9 cellular contexts compared by ENCODE assay signal in genomic region chr12:47223848-47224213, GRCh38.
DNase-seq lines count a peak whose midpoint lies in the region; ATAC-seq and FAIRE-seq lines count a peak whose summit lies in the region.
"Had no signal": no experiment of that assay in that cellular context is flagged by ENCODE, and none has a peak within 500 bp of the region (broad histone marks: within the 10 kb centered on the region; RNA-seq: fewer than 3 reads in every experiment).

No MANE protein-coding gene starts in this region.

- POLR2A ChIA-PET in CD8-positive, alpha-beta memory T cell (lab: Charles Lee), result interaction anchor here (0.5 kb wide), 1 partner anchor 21 kb away, joined by 6 read pairs; no protein-coding TSS in a partner anchor
- POLR2A ChIA-PET in naive thymus-derived CD8-positive, alpha-beta T cell (lab: Charles Lee), result interaction anchor here (0.7 kb wide), 1 partner anchor 83 kb away, joined by 4 read pairs; no protein-coding TSS in a partner anchor

- no peak for ATAC-seq in naive thymus-derived CD8-positive, alpha-beta T cell
- ATAC-seq in GM19455 (IDR thresholded peaks at IDR 0.05; ENCODE audit: unreplicated experiment), result no peak

- H3K9ac ChIP-seq in duodenal mucosa (ENCODE audit: low read depth in 1 of 2, low read length in 2 of 2), result peak overlapping the region in 1 of 2 donors; percentile 24

- H3K4me3 Mint-ChIP-seq in CD8-positive, alpha-beta memory T cell, result peak overlapping the region; percentile 75 to 92 (median 79)
- peak overlapping the region; percentile 75 to 96 (median 88) for H3K4me3 Mint-ChIP-seq in naive thymus-derived CD8-positive, alpha-beta T cell

- peaks cover 9 to 71% (median 33%) of the 10 kb centered on the region in 3 donors for H3K36me3 Mint-ChIP-seq in CD8-positive, alpha-beta memory T cell
- H3K36me3 Mint-ChIP-seq in naive thymus-derived CD8-positive, alpha-beta T cell, result peaks cover 33 to 86% (median 52%) of the 10 kb centered on the region in 3 donors

- DNase-seq in CD8-positive, alpha-beta memory T cell, result no peak
- DNase-seq in NCI-H69 (lab: John Stamatoyannopoulos, UW) (peak; percentile 73), A172 (ENCODE audit: low spot score) (no peak), urothelium cell line (ENCODE audit: low spot score) (no peak), GF-D8 (lab: John Stamatoyannopoulos, UW) (no peak)
- no peak for DNase-seq in naive thymus-derived CD8-positive, alpha-beta T cell
- DNase-seq: nucleus accumbens had no signal

- no peaks in the 10 kb centered on the region for H3K9me3 ChIP-seq in CD8-positive, alpha-beta memory T cell (ENCODE audit: low read length)
- H3K9me3 ChIP-seq in duodenal mucosa (ENCODE audit: control insufficient read depth in 1 of 2, low read length in 2 of 2), result no peaks in the 10 kb centered on the region

- FAIRE-seq in urothelium cell line (lab: Jason Lieb, UNC), result no peak

- H3K27me3 ChIP-seq in CD8-positive, alpha-beta memory T cell (ENCODE audit: insufficient read depth, low read length, poor library complexity, severe bottlenecking), result no peaks in the 10 kb centered on the region
- no peaks in the 10 kb centered on the region for H3K27me3 ChIP-seq in duodenal mucosa (ENCODE audit: control insufficient read depth in 1 of 2, insufficient read depth in 2 of 2, low read length in 2 of 2)

- H3K9me3 Mint-ChIP-seq in CD8-positive, alpha-beta memory T cell, result no peaks in the 10 kb centered on the region
- no peaks in the 10 kb centered on the region for H3K9me3 Mint-ChIP-seq in naive thymus-derived CD8-positive, alpha-beta T cell

- H3K36me3 ChIP-seq in CD8-positive, alpha-beta memory T cell (ENCODE audit: insufficient read depth, low read length), result peaks cover 23% of the 10 kb centered on the region
- H3K36me3 ChIP-seq in duodenal mucosa (ENCODE audit: control insufficient read depth in 1 of 2, insufficient read depth in 2 of 2, low read length in 2 of 2), result no peaks in the 10 kb centered on the region

- H3K27me3 Mint-ChIP-seq in CD8-positive, alpha-beta memory T cell, result no peaks in the 10 kb centered on the region
- no peaks in the 10 kb centered on the region for H3K27me3 Mint-ChIP-seq in naive thymus-derived CD8-positive, alpha-beta T cell

- H3K27ac ChIP-seq in CD8-positive, alpha-beta memory T cell (ENCODE audit: low read depth, low read length), result peak overlapping the region; percentile 36
- H3K27ac ChIP-seq in duodenal mucosa (ENCODE audit: low read depth, low read length), result no peak overlapping the region

- peaks cover 73 to 88% (median 87%) of the 10 kb centered on the region in 3 donors for H3K4me1 Mint-ChIP-seq in CD8-positive, alpha-beta memory T cell
- peaks cover 41 to 88% (median 76%) of the 10 kb centered on the region in 4 donors for H3K4me1 Mint-ChIP-seq in naive thymus-derived CD8-positive, alpha-beta T cell

- peaks cover 74% of the 10 kb centered on the region for H3K4me1 ChIP-seq in CD8-positive, alpha-beta memory T cell (ENCODE audit: insufficient read depth, low read length)
- H3K4me1 ChIP-seq in duodenal mucosa (ENCODE audit: control insufficient read depth in 1 of 2, insufficient read depth in 2 of 2, low read length in 2 of 2), result peaks cover 13 to 21% of the 10 kb centered on the region in 2 donors

- CTCF ChIA-PET in CD8-positive, alpha-beta memory T cell (lab: Charles Lee), result no interaction called here

- peak overlapping the region; percentile 88 to 96 (median 93) for H3K27ac Mint-ChIP-seq in CD8-positive, alpha-beta memory T cell
- H3K27ac Mint-ChIP-seq in naive thymus-derived CD8-positive, alpha-beta T cell, result peak overlapping the region; percentile 89 to 98 (median 92)

- peak overlapping the region; percentile 29 for H3K4me3 ChIP-seq in CD8-positive, alpha-beta memory T cell (ENCODE audit: low read length)
- peak overlapping the region; percentile 13 to 43 for H3K4me3 ChIP-seq in duodenal mucosa (ENCODE audit: low read depth in 1 of 2, low read length in 2 of 2)
